11 cellular contexts compared by ENCODE assay signal in genomic region chr5:127844631-127845030, GRCh38.
DNase-seq lines count a peak whose midpoint lies in the region; ATAC-seq and TF ChIP-seq lines count a peak whose summit lies in the region.
"Had no signal": no experiment of that assay in that cellular context is flagged by ENCODE, and none has a peak within 500 bp of the region (broad histone marks: within the 10 kb centered on the region; RNA-seq: fewer than 3 reads in every experiment).

No MANE protein-coding gene starts in this region.

- H3K9me2 ChIP-seq in neural cell (ENCODE audit: insufficient read depth, low read length) = no peaks in the 10 kb centered on the region

- H3K79me2 ChIP-seq in neural cell (replicated peaks; ENCODE audit: insufficient read depth, low read length) = no peaks in the 10 kb centered on the region
- H3K79me2 ChIP-seq in smooth muscle cell (ENCODE audit: low read depth) = no peaks in the 10 kb centered on the region

- no peaks in the 10 kb centered on the region for H3F3A ChIP-seq in neural cell (ENCODE audit: insufficient read depth, low read length, poor library complexity, severe bottlenecking)
- H3F3A ChIP-seq in smooth muscle cell (ENCODE audit: low read depth) = no peaks in the 10 kb centered on the region

- intact Hi-C loops in posterior vena cava (cut with DNase I) = no loop called here

- H3K4me3 ChIP-seq in ectodermal cell (ENCODE audit: insufficient read depth, low read depth, low read length) (no peak overlapping the region), neural cell (ENCODE audit: low read length) (no peak overlapping the region), smooth muscle cell (no peak overlapping the region)
- H3K4me3 ChIP-seq: suprapubic skin had no signal

- TF ChIP-seq CTCF in C4-2B (conservative IDR thresholded peaks at IDR 0.05) (peak; percentile 29), neural cell (IDR thresholded peaks at IDR 0.05; ENCODE audit: poor library complexity, severe bottlenecking) (no peak), smooth muscle cell (IDR thresholded peaks at IDR 0.05; ENCODE audit: borderline replicate concordance, insufficient read depth, poor library complexity, severe bottlenecking) (no peak)

- peaks cover 11% of the 10 kb centered on the region for H3K4me1 ChIP-seq in ectodermal cell (ENCODE audit: control insufficient read depth, insufficient read depth, low read length)
- peaks cover 4% of the 10 kb centered on the region for H3K4me1 ChIP-seq in smooth muscle cell (ENCODE audit: low read depth)
- H3K4me1 ChIP-seq: suprapubic skin had no signal

- H3K9me3 ChIP-seq in ectodermal cell (ENCODE audit: control insufficient read depth, low read length) (no peaks in the 10 kb centered on the region), neural cell (ENCODE audit: low read length) (no peaks in the 10 kb centered on the region), smooth muscle cell (replicated peaks; ENCODE audit: low read depth) (no peaks in the 10 kb centered on the region)
- H3K9me3 ChIP-seq: suprapubic skin had no signal

- TF ChIP-seq RAD21 in neural cell (conservative IDR thresholded peaks at IDR 0.05) = no peak

- peak overlapping the region; percentile 42; the same call in 1 of the 2 replicates for H3K27ac ChIP-seq in C4-2B
- peak overlapping the region; percentile 72 for H3K27ac ChIP-seq in ectodermal cell (ENCODE audit: insufficient read depth, low read depth, low read length, poor library complexity, severe bottlenecking)
- H3K27ac ChIP-seq in neural cell (ENCODE audit: low read length) = peak overlapping the region; percentile 4
- H3K27ac ChIP-seq in smooth muscle cell (ENCODE audit: low read depth) = no peak overlapping the region
- H3K27ac ChIP-seq: epithelial cell of prostate, suprapubic skin had no signal

- TF ChIP-seq EP300 in neural cell (conservative IDR thresholded peaks at IDR 0.05; ENCODE audit: poor library complexity, severe bottlenecking) = no peak

- H2AFZ ChIP-seq in neural cell (ENCODE audit: low read depth, low read length) (no peak overlapping the region), smooth muscle cell (ENCODE audit: low read depth) (no peak overlapping the region)

- H3K36me3 ChIP-seq in ectodermal cell (ENCODE audit: control insufficient read depth, insufficient read depth, low read length) = no peaks in the 10 kb centered on the region
- no peaks in the 10 kb centered on the region for H3K36me3 ChIP-seq in neural cell (ENCODE audit: insufficient read depth, low read length)
- H3K36me3 ChIP-seq in smooth muscle cell (ENCODE audit: low read depth) = no peaks in the 10 kb centered on the region
- H3K36me3 ChIP-seq: suprapubic skin had no signal

- H3K4me2 ChIP-seq in neural cell (ENCODE audit: low read length) = no peak overlapping the region
- H3K4me2 ChIP-seq in smooth muscle cell = no peak overlapping the region

- H3K9ac ChIP-seq in neural cell (ENCODE audit: low read length) (no peak overlapping the region), smooth muscle cell (ENCODE audit: low read depth) (no peak overlapping the region)

- no peak for ATAC-seq in HG03039 (IDR thresholded peaks at IDR 0.05; ENCODE audit: unreplicated experiment)

- 31 to 46% methylated on average over 6 to 7 of the region's 7 CpGs for WGBS in ectodermal cell, 2 experiments
- WGBS in smooth muscle cell (ENCODE audit: low lambda C conversion rate) = 96% methylated on average over 7 of the region's 7 CpGs

- H3K27me3 ChIP-seq in ectodermal cell (ENCODE audit: control insufficient read depth, insufficient read depth, low read length, poor library complexity, severe bottlenecking) = no peaks in the 10 kb centered on the region
- H3K27me3 ChIP-seq in neural cell (ENCODE audit: insufficient read depth, low read depth, low read length) = no peaks in the 10 kb centered on the region
- no peaks in the 10 kb centered on the region for H3K27me3 ChIP-seq in smooth muscle cell (ENCODE audit: low read depth)
- H3K27me3 ChIP-seq: suprapubic skin had no signal

- DNase-seq in NCI-H146 (lab: John Stamatoyannopoulos, UW) (peak; percentile 77), smooth muscle cell (lab: John Stamatoyannopoulos, UW; ENCODE audit: unreplicated experiment) (no peak), NK-92 (lab: John Stamatoyannopoulos, UW; ENCODE audit: unreplicated experiment) (no peak), posterior vena cava (ENCODE audit: low spot score) (no peak)
- DNase-seq: NCI-H1930 had no signal

- no peaks in the 10 kb centered on the region for H4K20me1 ChIP-seq in neural cell (ENCODE audit: insufficient read depth)
- no peaks in the 10 kb centered on the region for H4K20me1 ChIP-seq in smooth muscle cell (ENCODE audit: low read depth)

TF ChIP-seq in neural cell, 6 proteins besides CTCF, POLR2A, EP300 and RAD21:
- TF ChIP-seq SMC3 (conservative IDR thresholded peaks at IDR 0.05; ENCODE audit: poor library complexity) (no peak), POLR2AphosphoS5 (IDR thresholded peaks at IDR 0.05) (no peak), EZH2 (IDR thresholded peaks at IDR 0.05; ENCODE audit: borderline replicate concordance, insufficient read depth, low read length, poor library complexity, severe bottlenecking) (no peak)
